ENCODE assay signal across 9 cellular contexts in genomic region chr11:94776351-94777321, GRCh38. TPM values are rescaled to one million over a fixed set of nuclear protein-coding genes. Genes with fewer than 3 reads are reported as not detected.
DNase-seq lines count a peak whose midpoint lies in the region; ATAC-seq, FAIRE-seq and TF ChIP-seq lines count a peak whose summit lies in the region.
"Had no signal": no experiment of that assay in that cellular context is flagged by ENCODE, and none has a peak within 500 bp of the region (broad histone marks: within the 10 kb centered on the region; RNA-seq: fewer than 3 reads in every experiment).

No MANE protein-coding gene starts in this region.

- peaks cover 89% of the 10 kb centered on the region for H3K79me2 ChIP-seq in neural cell (replicated peaks; ENCODE audit: insufficient read depth, low read length)

- no peaks in the 10 kb centered on the region for H4K20me1 ChIP-seq in neural cell (ENCODE audit: insufficient read depth)

- no peak for ATAC-seq in GM19328 (IDR thresholded peaks at IDR 0.05; ENCODE audit: unreplicated experiment)

- no peaks in the 10 kb centered on the region for H3K27me3 ChIP-seq in bronchial epithelial cell (ENCODE audit: control insufficient read depth, insufficient read depth, low read length)
- no peaks in the 10 kb centered on the region for H3K27me3 ChIP-seq in neural cell (ENCODE audit: insufficient read depth, low read depth, low read length)

- no peak for TF ChIP-seq EP300 in neural cell (conservative IDR thresholded peaks at IDR 0.05; ENCODE audit: poor library complexity, severe bottlenecking)

- H3F3A ChIP-seq in neural cell (ENCODE audit: insufficient read depth, low read length, poor library complexity, severe bottlenecking) = no peaks in the 10 kb centered on the region

- H3K9me2 ChIP-seq in neural cell (ENCODE audit: insufficient read depth, low read length) = no peaks in the 10 kb centered on the region

- H3K9ac ChIP-seq in neural cell (ENCODE audit: low read length) = no peak overlapping the region

- H3K4me3 ChIP-seq in bronchial epithelial cell (ENCODE audit: low read depth, low read length) = no peak overlapping the region
- H3K4me3 ChIP-seq in neural cell (ENCODE audit: low read length) = no peak overlapping the region
- H3K4me3 ChIP-seq: SK-N-MC had no signal

- no peak for TF ChIP-seq RAD21 in neural cell (conservative IDR thresholded peaks at IDR 0.05)

- TF ChIP-seq CTCF in bronchial epithelial cell (IDR thresholded peaks at IDR 0.05; ENCODE audit: insufficient read depth, low read length, severe bottlenecking) = no peak
- TF ChIP-seq CTCF in neural cell (IDR thresholded peaks at IDR 0.05; ENCODE audit: poor library complexity, severe bottlenecking) = no peak

- H3K27ac ChIP-seq in neural cell (ENCODE audit: low read length) = peak overlapping the region; percentile 1
- H3K27ac ChIP-seq: SK-N-MC had no signal

- peak; percentile 61 for DNase-seq in Daoy (ENCODE audit: low read depth)
- DNase-seq in NCI-H1092 (lab: John Stamatoyannopoulos, UW) = peak; percentile 60
- peak; percentile 77 for DNase-seq in bronchial epithelial cell (ENCODE audit: low read depth)
- no peak for DNase-seq in AML-193 (lab: John Stamatoyannopoulos, UW)
- no peak for DNase-seq in dedifferentiated amniotic fluid mesenchymal stem cell (ENCODE audit: extremely low spot score)
- DNase-seq in GM19238 (ENCODE audit: insufficient read length, low spot score) = no peak

- no peak overlapping the region for H2AFZ ChIP-seq in neural cell (ENCODE audit: low read depth, low read length)

- H3K4me2 ChIP-seq in neural cell (ENCODE audit: low read length) = no peak overlapping the region

- H3K9me3 ChIP-seq in neural cell (ENCODE audit: low read length) = no peaks in the 10 kb centered on the region

- peak; percentile 91 for FAIRE-seq in bronchial epithelial cell (lab: Jason Lieb, UNC)

- H3K36me3 ChIP-seq in bronchial epithelial cell (ENCODE audit: control insufficient read depth, insufficient read depth, low read length) (no peaks in the 10 kb centered on the region), neural cell (ENCODE audit: insufficient read depth, low read length) (no peaks in the 10 kb centered on the region)

TF ChIP-seq in neural cell, 6 proteins besides CTCF, POLR2A, EP300 and RAD21:
- no peak for TF ChIP-seq SMC3 (conservative IDR thresholded peaks at IDR 0.05; ENCODE audit: poor library complexity)
- no peak for TF ChIP-seq POLR2AphosphoS5 (IDR thresholded peaks at IDR 0.05)
- no peak for TF ChIP-seq TAF1 (IDR thresholded peaks at IDR 0.05; ENCODE audit: low read depth)
- TF ChIP-seq REST (IDR thresholded peaks at IDR 0.05; ENCODE audit: borderline replicate concordance) = no peak
- TF ChIP-seq EZH2 (IDR thresholded peaks at IDR 0.05; ENCODE audit: borderline replicate concordance, insufficient read depth, low read length, poor library complexity, severe bottlenecking) = no peak
- no peak for TF ChIP-seq MXI1 (conservative IDR thresholded peaks at IDR 0.05; ENCODE audit: poor library complexity, severe bottlenecking)

RNA-seq across cellular contexts. Expression of gene AMOTL1, which starts 8.5 kb away (rescaled TPM):
- total RNA-seq in Daoy (2014; rRNA removed; shearing (Covaris generic)) = 14.9 and 16.2 TPM in 2 replicates
- 62.1 and 64.8 TPM in 2 replicates for total RNA-seq in bronchial epithelial cell
- 10.7 and 12.6 TPM in 2 replicates for polyA plus RNA-seq in neural cell
- 58.4 and 66.3 TPM in 2 replicates for polyA minus RNA-seq in neural cell

Comparison
In these comparisons a context has a peak if more than half of its experiments do, and no peak if none do; other contexts are left out.
1. DNase-seq: peak in Daoy (single experiment), NCI-H1092 (single experiment) and bronchial epithelial cell (single experiment); none in AML-193 (0 of 2), dedifferentiated amniotic fluid mesenchymal stem cell (single experiment) and GM19238 (single experiment).